ENCODE assay signal across 10 cellular contexts in genomic region chr9:4042966-4043365, GRCh38.
"Had no signal": no experiment of that assay in that cellular context is flagged by ENCODE, and none has a peak within 500 bp of the region (broad histone marks: within the 10 kb centered on the region; RNA-seq: fewer than 3 reads in every experiment).

No MANE protein-coding gene starts in this region.

- ATAC-seq: effector memory CD8-positive, alpha-beta T cell; left colon; naive thymus-derived CD4-positive, alpha-beta T cell; right cardiac atrium had no signal

- H3K36me3 Mint-ChIP-seq: naive thymus-derived CD4-positive, alpha-beta T cell had no signal

- H3K4me1 Mint-ChIP-seq: naive thymus-derived CD4-positive, alpha-beta T cell had no signal

- H3K4me3 Mint-ChIP-seq: effector memory CD8-positive, alpha-beta T cell; naive thymus-derived CD4-positive, alpha-beta T cell had no signal

- H3K9me3 Mint-ChIP-seq: effector memory CD8-positive, alpha-beta T cell had no signal

- DNase-seq: effector memory CD8-positive, alpha-beta T cell; kidney; left colon; mammary epithelial cell; naive thymus-derived CD4-positive, alpha-beta T cell; nucleus accumbens; right cardiac atrium; stimulated activated CD4-positive, alpha-beta T cell treated with anti-CD3 and anti-CD28 coated beads, Interleukin-2, amount 100 ng/mL, for 48 hours; stimulated activated naive CD4-positive, alpha-beta T cell treated with Interleukin-2 at 50 U/mL for 16 hours; trophoblast cell had no signal

- H3K27ac Mint-ChIP-seq: naive thymus-derived CD4-positive, alpha-beta T cell had no signal
